In the genomic region with DNA sequence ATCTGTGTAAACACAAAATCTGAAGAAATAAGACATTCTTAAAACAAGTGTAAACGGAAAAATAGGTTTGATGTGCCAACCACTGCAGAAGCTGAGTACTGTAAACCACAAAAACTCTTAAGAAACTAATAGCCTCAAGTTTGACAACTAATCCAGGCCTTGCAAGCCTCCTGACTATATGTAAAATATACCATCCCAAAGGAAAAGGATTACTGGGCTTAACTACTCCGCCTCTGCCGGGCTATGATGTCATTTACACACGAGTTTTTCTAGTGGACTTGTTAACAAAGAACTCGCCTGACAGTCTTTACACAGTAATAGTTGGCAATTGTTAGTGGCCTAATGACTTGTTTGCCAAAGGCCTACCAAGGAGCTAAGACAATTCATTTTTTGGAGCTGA, we compare ENCODE assay signal across 8 cellular contexts. TPM values are rescaled to one million over a fixed set of nuclear protein-coding genes. Genes with fewer than 3 reads are reported as not detected.
DNase-seq lines count a peak whose midpoint lies in the region; ATAC-seq, FAIRE-seq and TF ChIP-seq lines count a peak whose summit lies in the region.

No MANE protein-coding gene starts in this region.

- whole genome bisulfite sequencing in heart right ventricle, 2 donors = 3 to 5% methylated on average over 5 of the region's 5 CpGs

- H3K27me3 ChIP-seq in heart right ventricle = no peaks in the 10 kb centered on the region
- H3K27me3 ChIP-seq in neuron (ENCODE audit: insufficient read depth, low read length) = no peaks in the 10 kb centered on the region

- H3K9me3 ChIP-seq in heart right ventricle (no peaks in the 10 kb centered on the region), neuron (ENCODE audit: low read length) (no peaks in the 10 kb centered on the region)

- peaks cover 5 to 66% (median 61%) of the 10 kb centered on the region in 9 donors for H3K4me1 ChIP-seq in heart right ventricle
- H3K4me1 ChIP-seq in neuron (ENCODE audit: insufficient read depth, low read length) = peaks cover 18% of the 10 kb centered on the region

- peak overlapping the region; percentile 75 to 98 (median 91) for H3K4me3 ChIP-seq in heart right ventricle
- H3K4me3 ChIP-seq in neuron (ENCODE audit: low read length) = peak overlapping the region; percentile 99

- H3K36me3 ChIP-seq in heart right ventricle (no peaks in the 10 kb centered on the region), neuron (ENCODE audit: insufficient read depth, low read length) (peaks cover 6% of the 10 kb centered on the region)

- ATAC-seq in heart right ventricle (no peak), left cardiac atrium (no peak), HG03280 (IDR thresholded peaks at IDR 0.05; ENCODE audit: unreplicated experiment) (no peak), GM18520 (IDR thresholded peaks at IDR 0.05; ENCODE audit: unreplicated experiment) (no peak)

- intact Hi-C loops in heart right ventricle (cut with DNase I) = loop anchor here in 4 of 10 donors (10.0 kb wide), 4 partner anchors 151 to 321 kb away; partner anchors contain the start of gene EPC1 (in 1 of the 4)
- intact Hi-C loops in left cardiac atrium (cut with DNase I) = loop anchor here in 1 of 2 donors (10.0 kb wide), 1 partner anchor 141 kb away; no protein-coding TSS in a partner anchor

- TF ChIP-seq CTCF in heart right ventricle (IDR thresholded peaks at IDR 0.05) = no peak

- no peak overlapping the region for H2AFZ ChIP-seq in neuron (ENCODE audit: low read depth, low read length)

- peak overlapping the region in 7 of 10 donors; percentile 98 to 100 (median 99) for H3K27ac ChIP-seq in heart right ventricle

- FAIRE-seq in GM19239 (lab: Jason Lieb, UNC) = no peak

- DNase-seq in heart right ventricle = no peak
- no peak for DNase-seq in left cardiac atrium
- peak; percentile 86 for DNase-seq in RKO (ENCODE audit: low spot score)
- DNase-seq in erythroblast (lab: John Stamatoyannopoulos, UW) = peak; percentile 19 to 37
- no peak for DNase-seq in GM19239 (ENCODE audit: insufficient read length, low spot score)

- TF ChIP-seq POLR2A in erythroblast (IDR thresholded peaks at IDR 0.05; ENCODE audit: low read length) = no peak

RNA-seq across cellular contexts. Expression of gene KIF5B, which starts 2.1 kb away (rescaled TPM):
- 100 to 1,000 TPM; 113 to 205 (median 167) TPM for total RNA-seq in heart right ventricle
- 10 to 100 TPM; 30.1 to 64.1 TPM for polyA plus RNA-seq in heart right ventricle
- total RNA-seq in left cardiac atrium = 100 to 1,000 TPM; 124 to 133 TPM

Comparison
In these comparisons a context has a peak if more than half of its experiments do, and no peak if none do; other contexts are left out.
1. DNase-seq: peak in RKO (single experiment) and erythroblast (2 of 2); none in heart right ventricle (0 of 2), left cardiac atrium (single experiment) and GM19239 (single experiment).